ENCODE assay signal across 29 cellular contexts in genomic region chr2:86513948-86514660, GRCh38.
"Had no signal": no experiment of that assay in that cellular context is flagged by ENCODE, and none has a peak within 500 bp of the region (broad histone marks: within the 10 kb centered on the region; RNA-seq: fewer than 3 reads in every experiment).

No MANE protein-coding gene starts in this region.

- H3K27ac ChIP-seq: left lung, neural progenitor cell, neutrophil, parathyroid adenoma, right atrium auricular region, right lobe of liver, spleen, suprapubic skin, tibial artery, uterus had no signal

- H3K9me3 ChIP-seq: heart left ventricle, left lung, mucosa of descending colon, neutrophil, right atrium auricular region, right lobe of liver, suprapubic skin, thoracic aorta, tibial artery, uterus had no signal

- H3K36me3 ChIP-seq: neural progenitor cell, right lobe of liver, uterus had no signal

- H3K4me3 ChIP-seq: heart left ventricle, left lung, lung, mucosa of descending colon, neural progenitor cell, right atrium auricular region, right lobe of liver, spleen, suprapubic skin, thoracic aorta, tibial artery, uterus had no signal

- FAIRE-seq: islet of Langerhans, kidney, small intestine had no signal

- DNase-seq: heart left ventricle; hypothalamus; immature natural killer cell; kidney; left colon; left lung; midbrain; mucosa of descending colon; naive B cell; natural killer cell; nephron progenitor cell; occipital lobe; right lobe of liver; small intestine; spleen; stimulated activated CD4-positive, alpha-beta T cell treated with anti-CD3 and anti-CD28 coated beads, Interleukin-4, amount 100 ng/mL, for 24 hours; stimulated activated naive CD4-positive, alpha-beta T cell; tibial artery; trophoblast cell; uterus had no signal

- H3K9ac ChIP-seq: neural progenitor cell, parathyroid adenoma had no signal

- H3K27me3 ChIP-seq: heart left ventricle, left lung, neural progenitor cell, neutrophil, right atrium auricular region, right lobe of liver, spleen, suprapubic skin, tibial artery, uterus had no signal

- H3K4me1 ChIP-seq: neural progenitor cell, parathyroid adenoma, right lobe of liver, uterus had no signal

- ATAC-seq: left colon; left lung; mucosa of descending colon; natural killer cell; right lobe of liver; stimulated activated effector memory CD8-positive, alpha-beta T cell treated with anti-CD3 and anti-CD28 coated beads, Interleukin-12 subunit alpha, Interleukin-12 subunit beta, amount 100 ng/mL, for 72 hours had no signal
